In genomic region chr4:110533940-110534339, GRCh38 we compare ENCODE assay signal across 1 cellular context.
TF ChIP-seq lines count a peak whose summit lies in the region.

No MANE protein-coding gene starts in this region.

TF ChIP-seq in HepG2, 621 proteins besides CTCF, POLR2A, EP300 and RAD21 (continued from another document):
- TF ChIP-seq ZNF275 (CRISPR knock-in tag; IDR thresholded peaks at IDR 0.05; ENCODE audit: borderline replicate concordance) = no peak
- peak; percentile 32 for TF ChIP-seq FOXA3 (CRISPR knock-in tag; IDR thresholded peaks at IDR 0.05)
- no peak for TF ChIP-seq SOX13 (IDR thresholded peaks at IDR 0.05)
- TF ChIP-seq SOX13 (CRISPR knock-in tag; conservative IDR thresholded peaks at IDR 0.05 in 1 of 2, IDR thresholded peaks at IDR 0.05 in 1 of 2) = peak in 1 of 2 experiments; percentile 25; a peak in 1 of 4 replicates
- peak; percentile 63; the same call in 1 of the 2 replicates for TF ChIP-seq ARID5B (CRISPR knock-in tag; IDR thresholded peaks at IDR 0.05)
- no peak for TF ChIP-seq HOXD1 (CRISPR knock-in tag; IDR thresholded peaks at IDR 0.05)
- no peak for TF ChIP-seq FOXP1 (IDR thresholded peaks at IDR 0.05)
- TF ChIP-seq FOXP1 (CRISPR knock-in tag; IDR thresholded peaks at IDR 0.05) = 0 out of 2 replicates have a peak, but pooled peaks have one; percentile 5
- TF ChIP-seq DPF2 (CRISPR knock-in tag; IDR thresholded peaks at IDR 0.05; ENCODE audit: borderline replicate concordance, low read depth) = no peak
- no peak for TF ChIP-seq KLF16 (CRISPR knock-in tag; IDR thresholded peaks at IDR 0.05)
- peak; percentile 33; the same call in 1 of the 2 replicates for TF ChIP-seq FOSL1 (CRISPR knock-in tag; IDR thresholded peaks at IDR 0.05; ENCODE audit: borderline replicate concordance)
- TF ChIP-seq GABPB1 (CRISPR knock-in tag; IDR thresholded peaks at IDR 0.05) = peak; percentile 48
- peak; percentile 61; the same call in 1 of the 2 replicates for TF ChIP-seq ELF3 (CRISPR knock-in tag; IDR thresholded peaks at IDR 0.05)
- no peak for TF ChIP-seq POLR2AphosphoS5 (IDR thresholded peaks at IDR 0.05; ENCODE audit: low read depth, low read length)
- peak; percentile 30; the same call in 1 of the 2 replicates for TF ChIP-seq ETV5 (CRISPR knock-in tag; IDR thresholded peaks at IDR 0.05; ENCODE audit: borderline replicate concordance)
- no peak for TF ChIP-seq ZNF232 (CRISPR knock-in tag; IDR thresholded peaks at IDR 0.05; ENCODE audit: borderline replicate concordance)
- TF ChIP-seq ZNF644 (CRISPR knock-in tag; IDR thresholded peaks at IDR 0.05; ENCODE audit: low read depth) = peak; percentile 28; the same call in 1 of the 2 replicates
- TF ChIP-seq ZKSCAN1 (IDR thresholded peaks at IDR 0.05; ENCODE audit: low read length) = no peak
- no peak for TF ChIP-seq SKIL (CRISPR knock-in tag; IDR thresholded peaks at IDR 0.05; ENCODE audit: borderline replicate concordance)
- TF ChIP-seq TEAD3 (CRISPR knock-in tag; optimal IDR thresholded peaks at IDR 0.05; ENCODE audit: borderline replicate concordance) = peak; percentile 24
- no peak for TF ChIP-seq GABPA (IDR thresholded peaks at IDR 0.05; ENCODE audit: low read depth, low read length)
- peak; percentile 59 for TF ChIP-seq GABPA (CRISPR knock-in tag; IDR thresholded peaks at IDR 0.05; ENCODE audit: low read depth)
- no peak for TF ChIP-seq ATAD3A (CRISPR knock-in tag; IDR thresholded peaks at IDR 0.05)
- no peak for TF ChIP-seq IRF9 (CRISPR knock-in tag; IDR thresholded peaks at IDR 0.05; ENCODE audit: borderline replicate concordance)
- TF ChIP-seq ZNF101 (CRISPR knock-in tag; IDR thresholded peaks at IDR 0.05; ENCODE audit: borderline replicate concordance, low read depth) = no peak
- TF ChIP-seq MAFG (CRISPR knock-in tag; IDR thresholded peaks at IDR 0.05) = no peak
- no peak for TF ChIP-seq ZNF691 (CRISPR knock-in tag; IDR thresholded peaks at IDR 0.05; ENCODE audit: borderline replicate concordance, low read depth)
- no peak for TF ChIP-seq ZNF747 (CRISPR knock-in tag; IDR thresholded peaks at IDR 0.05; ENCODE audit: borderline replicate concordance)
- TF ChIP-seq, protein P1, sequence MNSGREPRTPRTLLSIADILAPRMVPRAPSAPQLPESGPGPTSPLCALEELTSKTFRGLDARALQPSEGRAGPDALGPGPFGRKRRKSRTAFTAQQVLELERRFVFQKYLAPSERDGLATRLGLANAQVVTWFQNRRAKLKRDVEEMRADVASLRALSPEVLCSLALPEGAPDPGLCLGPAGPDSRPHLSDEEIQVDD (CRISPR knock-in tag; IDR thresholded peaks at IDR 0.05; ENCODE audit: borderline replicate concordance) = no peak
TF ChIP-seq in HepG2: peak in this region for 19.
